9 cellular contexts compared by ENCODE assay signal in the genomic region with DNA sequence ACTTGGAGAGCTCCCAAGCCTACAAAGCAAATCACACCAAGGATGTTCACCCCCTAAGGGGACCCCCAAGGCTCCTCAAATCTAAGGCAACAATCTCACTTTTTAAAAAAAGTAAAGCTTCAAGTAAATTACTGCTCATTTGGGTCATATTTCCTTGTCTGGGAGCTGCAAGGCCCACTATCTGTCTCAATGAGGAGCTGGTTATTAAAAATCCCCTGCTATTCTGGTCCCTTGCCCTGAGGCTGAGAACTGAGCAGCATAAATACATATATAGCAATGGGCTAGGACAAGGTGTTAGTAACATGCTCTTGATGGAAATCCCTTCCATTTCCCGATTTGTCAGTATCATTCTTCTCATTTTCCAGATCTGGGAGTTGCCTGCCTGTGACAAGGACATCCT.
DNase-seq lines count a peak whose midpoint lies in the region; ATAC-seq, FAIRE-seq and TF ChIP-seq lines count a peak whose summit lies in the region.
"Had no signal": no experiment of that assay in that cellular context is flagged by ENCODE, and none has a peak within 500 bp of the region (broad histone marks: within the 10 kb centered on the region; RNA-seq: fewer than 3 reads in every experiment).

No MANE protein-coding gene starts in this region.

- H3K27ac ChIP-seq in SJCRH30 (peak overlapping the region; percentile 61), esophagus (ENCODE audit: low read depth in 2 of 2, low read length in 1 of 2) (peak overlapping the region; percentile 45 to 52), smooth muscle cell (ENCODE audit: low read depth) (peak overlapping the region; percentile 98), kidney (ENCODE audit: low read depth in 2 of 2, low read length in 2 of 2) (peak overlapping the region in 1 of 2 donors; percentile 73)

- H4K20me1 ChIP-seq in smooth muscle cell (ENCODE audit: low read depth), result peaks cover 3% of the 10 kb centered on the region

- H3K9ac ChIP-seq in smooth muscle cell (ENCODE audit: low read depth) (peak overlapping the region; percentile 79), kidney (ENCODE audit: low read length in 2 of 2) (no peak overlapping the region)

- H3K4me1 ChIP-seq in SJCRH30 (no peaks in the 10 kb centered on the region), esophagus (ENCODE audit: control insufficient read depth in 2 of 2, insufficient read depth in 2 of 2, low read length in 1 of 2) (peaks cover 3 to 10% of the 10 kb centered on the region in 2 donors), smooth muscle cell (ENCODE audit: low read depth) (peaks cover 15% of the 10 kb centered on the region), kidney (ENCODE audit: control insufficient read depth in 1 of 2, insufficient read depth in 1 of 2, low read depth in 1 of 2, low read length in 2 of 2) (peaks cover 30 to 31% of the 10 kb centered on the region in 2 donors)

- H3K4me3 ChIP-seq in SJCRH30 (no peak overlapping the region), esophagus (ENCODE audit: low read depth in 1 of 2, low read length in 2 of 2) (no peak overlapping the region), smooth muscle cell (no peak overlapping the region), kidney (ENCODE audit: low read length in 2 of 2) (no peak overlapping the region)

- intact Hi-C loops in kidney (cut with DNase I), result no loop called here

- no peaks in the 10 kb centered on the region for H3K27me3 ChIP-seq in SJCRH30
- no peaks in the 10 kb centered on the region for H3K27me3 ChIP-seq in esophagus (ENCODE audit: control insufficient read depth in 1 of 2, insufficient read depth in 2 of 2, low read length in 2 of 2)
- no peaks in the 10 kb centered on the region for H3K27me3 ChIP-seq in smooth muscle cell (ENCODE audit: low read depth)

- H3K79me2 ChIP-seq in smooth muscle cell (ENCODE audit: low read depth), result peaks cover 48% of the 10 kb centered on the region

- 70 to 85% methylated on average over 1 of the region's 1 CpG for WGBS in esophagus, 2 donors
- 90% methylated on average over 1 of the region's 1 CpG for WGBS in smooth muscle cell (ENCODE audit: low lambda C conversion rate)

- H2AFZ ChIP-seq in smooth muscle cell (ENCODE audit: low read depth), result no peak overlapping the region

- no peak for ATAC-seq in HG03025 (IDR thresholded peaks at IDR 0.05; ENCODE audit: low FRiP score, unreplicated experiment)

- DNase-seq in GM18507 (ENCODE audit: extremely low spot score, insufficient read length, low read depth), result no peak
- DNase-seq in SJCRH30, result no peak
- DNase-seq in smooth muscle cell (lab: John Stamatoyannopoulos, UW; ENCODE audit: unreplicated experiment), result no peak
- no peak for DNase-seq in pons (ENCODE audit: low spot score)
- DNase-seq in stimulated activated naive CD4-positive, alpha-beta T cell treated with Interleukin-2 at 50 U/mL for 16 hours (lab: John Stamatoyannopoulos, UW), result no peak
- DNase-seq in kidney, result no peak
- DNase-seq: NCI-H146 had no signal

- TF ChIP-seq CTCF in smooth muscle cell (IDR thresholded peaks at IDR 0.05; ENCODE audit: borderline replicate concordance, insufficient read depth, poor library complexity, severe bottlenecking) (no peak), kidney (IDR thresholded peaks at IDR 0.05; ENCODE audit: borderline replicate concordance, extremely low read depth, insufficient read depth) (no peak)

- no peaks in the 10 kb centered on the region for H3K9me3 ChIP-seq in SJCRH30 (replicated peaks)
- no peaks in the 10 kb centered on the region for H3K9me3 ChIP-seq in esophagus (ENCODE audit: control insufficient read depth in 2 of 2, insufficient read depth in 1 of 2, low read depth in 1 of 2, low read length in 1 of 2)
- H3K9me3 ChIP-seq in smooth muscle cell (replicated peaks; ENCODE audit: low read depth), result no peaks in the 10 kb centered on the region
- no peaks in the 10 kb centered on the region for H3K9me3 ChIP-seq in kidney (ENCODE audit: control insufficient read depth in 1 of 2, low read length in 2 of 2)

- H3F3A ChIP-seq in smooth muscle cell (ENCODE audit: low read depth), result peaks cover 44% of the 10 kb centered on the region

- peak overlapping the region; percentile 59 for H3K4me2 ChIP-seq in smooth muscle cell

- peak; percentile 73 for FAIRE-seq in GM18507 (lab: Jason Lieb, UNC)
- no peak for FAIRE-seq in kidney (lab: Jason Lieb, UNC)

- H3K36me3 ChIP-seq in SJCRH30, result peaks cover under 1% of the 10 kb centered on the region; the same call in 1 of the 2 replicates
- peaks cover 0 to 3% of the 10 kb centered on the region in 2 donors for H3K36me3 ChIP-seq in esophagus (ENCODE audit: control insufficient read depth in 2 of 2, insufficient read depth in 2 of 2, low read length in 1 of 2)
- no peaks in the 10 kb centered on the region for H3K36me3 ChIP-seq in smooth muscle cell (ENCODE audit: low read depth)
- H3K36me3 ChIP-seq in kidney (ENCODE audit: control insufficient read depth in 1 of 2, insufficient read depth in 2 of 2, low read length in 2 of 2), result peaks cover 0 to 2% of the 10 kb centered on the region in 2 donors
